Comparison of ENCODE assay signal across 1 cellular context in genomic region chr3:113685956-113686721, GRCh38.
A peak's percentile ranks its signal among the peaks of the same experiment; 100 is the strongest.
TF ChIP-seq lines count a peak whose summit lies in the region.

No MANE protein-coding gene starts in this region.

TF ChIP-seq in HepG2, 621 proteins besides CTCF, POLR2A, EP300 and RAD21 (continued from another document and continues in another):
- TF ChIP-seq ZBTB10 (CRISPR knock-in tag; IDR thresholded peaks at IDR 0.05; ENCODE audit: borderline replicate concordance) (no peak), NRL (CRISPR knock-in tag; IDR thresholded peaks at IDR 0.05; ENCODE audit: borderline replicate concordance) (no peak), ZNF136 (CRISPR knock-in tag; IDR thresholded peaks at IDR 0.05; ENCODE audit: low read depth) (no peak), STAG1 (CRISPR knock-in tag; IDR thresholded peaks at IDR 0.05) (peak; percentile 37), ZNF512B (CRISPR knock-in tag; IDR thresholded peaks at IDR 0.05; ENCODE audit: borderline replicate concordance) (no peak), HOXA9 (CRISPR knock-in tag; IDR thresholded peaks at IDR 0.05; ENCODE audit: borderline replicate concordance) (no peak), ZNF776 (CRISPR knock-in tag; IDR thresholded peaks at IDR 0.05) (no peak), ZNF296 (CRISPR knock-in tag; conservative IDR thresholded peaks at IDR 0.05) (no peak), SALL1 (CRISPR knock-in tag; IDR thresholded peaks at IDR 0.05) (peak; percentile 82), ZNF407 (CRISPR knock-in tag; IDR thresholded peaks at IDR 0.05; ENCODE audit: not compliant biosample characterization) (no peak), SAFB2 (CRISPR knock-in tag; IDR thresholded peaks at IDR 0.05; ENCODE audit: borderline replicate concordance, low read depth) (no peak), PHB2 (IDR thresholded peaks at IDR 0.05; ENCODE audit: partially characterized antibody) (no peak), UBTF (CRISPR knock-in tag; IDR thresholded peaks at IDR 0.05) (no peak), MLX (CRISPR knock-in tag; IDR thresholded peaks at IDR 0.05) (no peak), NFAT5 (CRISPR knock-in tag; IDR thresholded peaks at IDR 0.05) (no peak), TOPORS (CRISPR knock-in tag; IDR thresholded peaks at IDR 0.05) (no peak), BRCA1 (CRISPR knock-in tag; IDR thresholded peaks at IDR 0.05) (no peak), ZNF720 (CRISPR knock-in tag; IDR thresholded peaks at IDR 0.05) (no peak), ZNF281 (CRISPR knock-in tag; IDR thresholded peaks at IDR 0.05; ENCODE audit: borderline replicate concordance) (peak; percentile 100), TFE3 (CRISPR knock-in tag; IDR thresholded peaks at IDR 0.05) (0 out of 2 replicates have a peak, but pooled peaks have one; percentile 28), ZNF839 (CRISPR knock-in tag; IDR thresholded peaks at IDR 0.05; ENCODE audit: borderline replicate concordance) (no peak), MYNN (CRISPR knock-in tag; IDR thresholded peaks at IDR 0.05; ENCODE audit: low read depth) (no peak), KDM5B (CRISPR knock-in tag; IDR thresholded peaks at IDR 0.05; ENCODE audit: borderline replicate concordance) (no peak), NFE2L2 (IDR thresholded peaks at IDR 0.05; ENCODE audit: low read length) (no peak)
